Comparison of ENCODE assay signal across 1 cellular context in genomic region chr4:82797048-82797590, GRCh38.
TF ChIP-seq lines count a peak whose summit lies in the region.

No MANE protein-coding gene starts in this region.

TF ChIP-seq in SK-N-SH treated with all-trans-retinoic acid at 6 μM for 48 hours, 23 proteins besides CTCF, POLR2A, EP300 and RAD21 (continued from another document):
- TF ChIP-seq TSHZ2 (CRISPR knock-in tag; IDR thresholded peaks at IDR 0.05), result no peak
TF ChIP-seq in SK-N-SH treated with all-trans-retinoic acid at 6 μM for 48 hours: peak in this region for 0.
